In genomic region chr7:18020138-18020715, GRCh38 we compare ENCODE assay signal across 15 cellular contexts. TPM values are rescaled to one million over a fixed set of nuclear protein-coding genes. Genes with fewer than 3 reads are reported as not detected.
DNase-seq lines count a peak whose midpoint lies in the region; ATAC-seq and TF ChIP-seq lines count a peak whose summit lies in the region.
"Had no signal": no experiment of that assay in that cellular context is flagged by ENCODE, and none has a peak within 500 bp of the region (broad histone marks: within the 10 kb centered on the region; RNA-seq: fewer than 3 reads in every experiment).

No MANE protein-coding gene starts in this region.

- no peak for ATAC-seq in sciatic nerve
- no peak for ATAC-seq in GM18873 (IDR thresholded peaks at IDR 0.05; ENCODE audit: low FRiP score, unreplicated experiment)
- ATAC-seq: psoas muscle had no signal

- H4K20me1 ChIP-seq in osteoblast (ENCODE audit: insufficient read depth, low read length): no peaks in the 10 kb centered on the region
- H4K20me1 ChIP-seq: BLaER1 had no signal

- no peak for TF ChIP-seq CTCF in fibroblast of pulmonary artery (IDR thresholded peaks at IDR 0.05; ENCODE audit: low read length, missing control alignments)
- TF ChIP-seq CTCF in osteoblast (IDR thresholded peaks at IDR 0.05; ENCODE audit: extremely low read depth, low read depth, low read length): no peak

- DNase-seq in EH (ENCODE audit: low read depth) (peak; percentile 50), RPMI7951 (ENCODE audit: low read depth) (peak; percentile 7), fibroblast of pulmonary artery (ENCODE audit: low read depth) (peak; percentile 66), osteoblast (ENCODE audit: insufficient read length, low spot score, missing footprints) (peak; percentile 31), foreskin melanocyte (no peak), sciatic nerve (ENCODE audit: low spot score) (no peak), NCI-H446 treated with DMSO at 0.1 percent for 48 hours (lab: John Stamatoyannopoulos, UW) (no peak)
- DNase-seq: activated naive CD4-positive, alpha-beta T cell treated with anti-CD3 and anti-CD28 coated beads, Interleukin-2, amount 50 U/mL, for 16 hours; NCI-H1417; NCI-H526 treated with DMSO at 0.1 percent for 48 hours; psoas muscle; stimulated activated CD4-positive, alpha-beta T cell treated with anti-CD3 and anti-CD28 coated beads, Interleukin-4, amount 100 ng/mL, for 1 hour; stimulated activated naive CD4-positive, alpha-beta T cell treated with Interleukin-2 at 50 U/mL for 16 hours had no signal

- H2AFZ ChIP-seq in osteoblast (ENCODE audit: low read length): no peak overlapping the region

- H3K9me3 ChIP-seq in osteoblast (ENCODE audit: low read depth, low read length): no peaks in the 10 kb centered on the region
- H3K9me3 ChIP-seq: BLaER1, psoas muscle had no signal

- H3K27ac ChIP-seq in osteoblast (ENCODE audit: low read depth, low read length): no peak overlapping the region
- H3K27ac ChIP-seq: BLaER1, psoas muscle had no signal

- peaks cover 5% of the 10 kb centered on the region for H3K4me1 ChIP-seq in osteoblast (ENCODE audit: insufficient read depth, low read length)
- H3K4me1 ChIP-seq: BLaER1, psoas muscle had no signal

- no peaks in the 10 kb centered on the region for H3K27me3 ChIP-seq in osteoblast (ENCODE audit: insufficient read depth, low read length)
- H3K27me3 ChIP-seq: BLaER1 had no signal

- H3K4me2 ChIP-seq in osteoblast (ENCODE audit: insufficient read depth, low read length): no peak overlapping the region
- H3K4me2 ChIP-seq: BLaER1 had no signal

- no peaks in the 10 kb centered on the region for H3K79me2 ChIP-seq in osteoblast (ENCODE audit: insufficient read depth, low read length)

- H3K36me3 ChIP-seq in osteoblast (ENCODE audit: insufficient read depth, low read length): no peaks in the 10 kb centered on the region
- H3K36me3 ChIP-seq: BLaER1 had no signal

- intact Hi-C loops in sciatic nerve (cut with DNase I): no loop called here

- H3K4me3 ChIP-seq in fibroblast of pulmonary artery (replicated peaks; ENCODE audit: low read depth, low read length) (no peak overlapping the region), osteoblast (ENCODE audit: insufficient read depth, low read length) (no peak overlapping the region)
- H3K4me3 ChIP-seq: BLaER1, psoas muscle had no signal

RNA-seq across cellular contexts. Expression of gene PRPS1L1, which starts 7.4 kb away (rescaled TPM):
- not detected in 2 replicates for total RNA-seq in RPMI7951 (2014; rRNA removed; shearing (Covaris generic))
- total RNA-seq in osteoblast: not detected in 2 replicates
- total RNA-seq in sciatic nerve: not detected
- total RNA-seq: psoas muscle had no signal

Comparison
In these comparisons a context has a peak if more than half of its experiments do, and no peak if none do; other contexts are left out.
1. DNase-seq: peak in EH (single experiment), RPMI7951 (single experiment), fibroblast of pulmonary artery (single experiment) and osteoblast (single experiment); none in foreskin melanocyte (single experiment), sciatic nerve (single experiment) and NCI-H446 treated with DMSO at 0.1 percent for 48 hours (single experiment).